In genomic region chr18:70072678-70073077, GRCh38 we compare ENCODE assay signal across 8 cellular contexts.
DNase-seq lines count a peak whose midpoint lies in the region; ATAC-seq and TF ChIP-seq lines count a peak whose summit lies in the region.
"Had no signal": no experiment of that assay in that cellular context is flagged by ENCODE, and none has a peak within 500 bp of the region (broad histone marks: within the 10 kb centered on the region; RNA-seq: fewer than 3 reads in every experiment).

No MANE protein-coding gene starts in this region.

- DNase-seq in amniotic epithelial cell (ENCODE audit: low read depth) (peak; percentile 51), myocyte (ENCODE audit: low read depth) (peak; percentile 28), NOMO-1 treated with dmso at 0.1 percent for 144 hours (lab: John Stamatoyannopoulos, UW; ENCODE audit: unreplicated experiment) (no peak), dorsolateral prefrontal cortex (no peak)
- DNase-seq in stimulated activated CD4-positive, alpha-beta T cell treated with anti-CD3 and anti-CD28 coated beads, Interleukin-2, amount 100 ng/mL, for 48 hours, result no peak

- intact Hi-C loops in dorsolateral prefrontal cortex (cut with DNase I), result no loop called here

- no peaks in the 10 kb centered on the region for H3K27me3 ChIP-seq in dorsolateral prefrontal cortex

- TF ChIP-seq CTCF in GM12873 (IDR thresholded peaks at IDR 0.05; ENCODE audit: insufficient read depth, low read depth, low read length, missing control alignments) (peak; percentile 34), dorsolateral prefrontal cortex (IDR thresholded peaks at IDR 0.05 in 54 of 56, conservative IDR thresholded peaks at IDR 0.05 in 2 of 56; ENCODE audit: low read depth in 1 of 56, partially characterized antibody in 56 of 56) (peak in 6 of 56 donors; percentile 6 to 29 (median 22))

- H3K4me3 ChIP-seq in dorsolateral prefrontal cortex, result no peak overlapping the region
- H3K4me3 ChIP-seq: skin epidermis had no signal

- H3K27ac ChIP-seq in dorsolateral prefrontal cortex, result no peak overlapping the region
- H3K27ac ChIP-seq: skin epidermis had no signal

- ATAC-seq in HG03135 (IDR thresholded peaks at IDR 0.05; ENCODE audit: unreplicated experiment), result peak; percentile 52

Comparison
In these comparisons a context has a peak if more than half of its experiments do, and no peak if none do; other contexts are left out.
1. DNase-seq: peak in amniotic epithelial cell (single experiment) and myocyte (single experiment); none in NOMO-1 treated with dmso at 0.1 percent for 144 hours (single experiment), dorsolateral prefrontal cortex (0 of 10) and stimulated activated CD4-positive, alpha-beta T cell treated with anti-CD3 and anti-CD28 coated beads, Interleukin-2, amount 100 ng/mL, for 48 hours (0 of 2).